Comparison of ENCODE assay signal across 14 cellular contexts in genomic region chr12:25082628-25083027, GRCh38.
DNase-seq lines count a peak whose midpoint lies in the region; ATAC-seq and TF ChIP-seq lines count a peak whose summit lies in the region.
"Had no signal": no experiment of that assay in that cellular context is flagged by ENCODE, and none has a peak within 500 bp of the region (broad histone marks: within the 10 kb centered on the region; RNA-seq: fewer than 3 reads in every experiment).

No MANE protein-coding gene starts in this region.

- no peak for TF ChIP-seq POLR2A in right lobe of liver (IDR thresholded peaks at IDR 0.05)

- TF ChIP-seq CTCF in SU-DHL-6 (IDR thresholded peaks at IDR 0.05; ENCODE audit: insufficient read depth, low read length, poor library complexity, severe bottlenecking) (no peak), right lobe of liver (IDR thresholded peaks at IDR 0.05) (no peak)

- ATAC-seq in right lobe of liver (peak; percentile 36 to 60 (median 58)), HG02970 (IDR thresholded peaks at IDR 0.05; ENCODE audit: low FRiP score, unreplicated experiment) (no peak), GM21723 (IDR thresholded peaks at IDR 0.05; ENCODE audit: unreplicated experiment) (no peak)

- no peaks in the 10 kb centered on the region for H3K9me3 ChIP-seq in Karpas-422 (ENCODE audit: low read length)
- no peaks in the 10 kb centered on the region for H3K9me3 ChIP-seq in SU-DHL-6 (ENCODE audit: insufficient read depth, low read length)
- H3K9me3 ChIP-seq in right lobe of liver = no peaks in the 10 kb centered on the region

- intact Hi-C loops in right lobe of liver (cut with DNase I) = no loop called here

- H3K36me3 ChIP-seq in Karpas-422 (ENCODE audit: insufficient read depth, low read length) = peaks cover 85% of the 10 kb centered on the region
- peaks cover 93% of the 10 kb centered on the region for H3K36me3 ChIP-seq in SU-DHL-6 (ENCODE audit: low read length)
- no peaks in the 10 kb centered on the region for H3K36me3 ChIP-seq in right lobe of liver

- no peaks in the 10 kb centered on the region for H3K27me3 ChIP-seq in Karpas-422 (ENCODE audit: low read length)
- H3K27me3 ChIP-seq in SU-DHL-6 (ENCODE audit: low read length) = no peaks in the 10 kb centered on the region
- H3K27me3 ChIP-seq in right lobe of liver = no peaks in the 10 kb centered on the region

- H3K9ac ChIP-seq in Karpas-422 (ENCODE audit: low read length) (no peak overlapping the region), SU-DHL-6 (ENCODE audit: low read length) (no peak overlapping the region)
- H3K9ac ChIP-seq: GM23248 had no signal

- no peaks in the 10 kb centered on the region for H3K9me2 ChIP-seq in Karpas-422 (replicated peaks; ENCODE audit: insufficient read depth, low read length)
- H3K9me2 ChIP-seq in SU-DHL-6 (replicated peaks; ENCODE audit: insufficient read depth, low read length) = no peaks in the 10 kb centered on the region

- peak overlapping the region; percentile 57; the same call in 1 of the 2 replicates for H3K27ac ChIP-seq in Karpas-422 (ENCODE audit: low read length)
- H3K27ac ChIP-seq in SU-DHL-6 (ENCODE audit: low read depth, low read length) = peak overlapping the region; percentile 10; the same call in 1 of the 2 replicates
- peak overlapping the region in 1 of 3 donors; percentile 19 for H3K27ac ChIP-seq in right lobe of liver
- H3K27ac ChIP-seq: GM23248 had no signal

- H3F3A ChIP-seq in SU-DHL-6 (ENCODE audit: insufficient read depth) = peaks cover 96% of the 10 kb centered on the region

- DNase-seq in Karpas-422 = no peak
- DNase-seq in right lobe of liver = no peak
- DNase-seq in activated naive CD4-positive, alpha-beta T cell treated with Interleukin-2 at 50 U/mL for 16 hours = no peak
- DNase-seq: Calu3; CD4-positive, alpha-beta memory T cell; COR-L47; DMS53; DND-41; GM23248; H7; HCEC 1CT had no signal

- H4K20me1 ChIP-seq in Karpas-422 (ENCODE audit: insufficient read depth, low read depth, low read length) (peaks cover 6% of the 10 kb centered on the region; the same call in 1 of the 2 replicates), SU-DHL-6 (ENCODE audit: low read depth, low read length) (peaks cover 81% of the 10 kb centered on the region)

- peaks cover 60% of the 10 kb centered on the region for H3K79me2 ChIP-seq in Karpas-422 (ENCODE audit: low read length)
- peaks cover 61% of the 10 kb centered on the region for H3K79me2 ChIP-seq in SU-DHL-6 (ENCODE audit: insufficient read depth, low read length)

- H3K4me3 ChIP-seq in Karpas-422 (ENCODE audit: low read length) = no peak overlapping the region
- no peak overlapping the region for H3K4me3 ChIP-seq in SU-DHL-6 (ENCODE audit: insufficient read depth, low read length, poor library complexity, severe bottlenecking)
- no peak overlapping the region for H3K4me3 ChIP-seq in right lobe of liver
- H3K4me3 ChIP-seq: GM23248 had no signal

- WGBS in right lobe of liver (ENCODE audit: insufficient coverage, low coverage, low lambda C conversion rate, missing lambda C conversion rate) = 26% methylated on average over 2 of the region's 2 CpGs

- H3K4me2 ChIP-seq in Karpas-422 (ENCODE audit: low read depth, low read length, poor library complexity, severe bottlenecking) = no peak overlapping the region
- no peak overlapping the region for H3K4me2 ChIP-seq in SU-DHL-6 (ENCODE audit: low read depth, low read length, poor library complexity, severe bottlenecking)

- H2AFZ ChIP-seq in Karpas-422 (ENCODE audit: low read length) = no peak overlapping the region
- H2AFZ ChIP-seq in SU-DHL-6 (ENCODE audit: low read depth, low read length, severe bottlenecking) = no peak overlapping the region
- H2AFZ ChIP-seq: GM23248 had no signal

- H3K4me1 ChIP-seq in Karpas-422 (ENCODE audit: low read length) (peaks cover 41% of the 10 kb centered on the region), right lobe of liver (peaks cover 0 to 14% (median 0%) of the 10 kb centered on the region in 4 donors)

Comparison
In these comparisons a context has a peak if more than half of its experiments do, and no peak if none do; other contexts are left out.
1. ATAC-seq: peak in right lobe of liver (4 of 4); none in HG02970 (single experiment) and GM21723 (single experiment).